1 cellular context compared by ENCODE assay signal in the genomic region with DNA sequence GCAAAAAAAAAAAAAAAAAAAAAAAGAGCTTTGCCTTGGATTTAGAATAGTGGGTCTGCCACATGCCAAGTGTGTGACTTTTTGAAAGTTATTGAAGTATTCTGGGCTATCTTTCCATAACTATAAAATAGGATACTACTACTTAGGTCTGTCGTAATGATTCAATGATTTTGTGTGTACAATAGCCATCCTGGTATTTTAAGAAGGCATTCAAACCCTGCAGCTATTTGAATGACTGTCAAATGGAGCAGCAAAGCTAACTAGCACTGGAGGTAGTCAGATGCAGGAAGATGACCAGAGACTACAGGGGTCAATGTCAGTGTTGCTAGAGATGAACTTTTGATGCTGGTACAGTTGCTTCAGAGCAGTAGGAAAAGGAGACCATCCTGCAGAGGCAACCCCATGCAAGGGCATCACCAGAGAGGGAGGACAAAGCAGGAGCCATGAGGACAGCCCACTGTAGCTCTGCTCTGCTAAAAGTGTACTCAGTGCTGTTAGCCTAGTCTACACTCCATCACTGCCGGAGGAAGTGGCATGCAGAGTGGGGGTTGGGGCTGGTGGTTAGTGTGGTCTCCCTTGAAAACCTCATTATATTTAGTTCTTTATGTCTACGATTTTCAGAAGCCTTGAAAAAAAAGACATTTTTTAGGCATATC.
TF ChIP-seq lines count a peak whose summit lies in the region.

No MANE protein-coding gene starts in this region.

TF ChIP-seq in IMR-90, 13 proteins besides CTCF, POLR2A, EP300 and RAD21 (continued from another document):
- TF ChIP-seq CHD1 (IDR thresholded peaks at IDR 0.05; ENCODE audit: low read depth, low read length) = no peak
- no peak for TF ChIP-seq SMC3 (IDR thresholded peaks at IDR 0.05; ENCODE audit: low read depth, low read length)
- TF ChIP-seq, protein P1, sequence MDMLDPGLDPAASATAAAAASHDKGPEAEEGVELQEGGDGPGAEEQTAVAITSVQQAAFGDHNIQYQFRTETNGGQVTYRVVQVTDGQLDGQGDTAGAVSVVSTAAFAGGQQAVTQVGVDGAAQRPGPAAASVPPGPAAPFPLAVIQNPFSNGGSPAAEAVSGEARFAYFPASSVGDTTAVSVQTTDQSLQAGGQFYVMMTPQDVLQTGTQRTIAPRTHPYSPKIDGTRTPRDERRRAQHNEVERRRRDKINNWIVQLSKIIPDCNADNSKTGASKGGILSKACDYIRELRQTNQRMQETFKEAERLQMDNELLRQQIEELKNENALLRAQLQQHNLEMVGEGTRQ (IDR thresholded peaks at IDR 0.05; ENCODE audit: low read depth, low read length) = no peak
- TF ChIP-seq CEBPB (IDR thresholded peaks at IDR 0.05; ENCODE audit: low read depth, low read length) = no peak
- TF ChIP-seq, protein P2, sequence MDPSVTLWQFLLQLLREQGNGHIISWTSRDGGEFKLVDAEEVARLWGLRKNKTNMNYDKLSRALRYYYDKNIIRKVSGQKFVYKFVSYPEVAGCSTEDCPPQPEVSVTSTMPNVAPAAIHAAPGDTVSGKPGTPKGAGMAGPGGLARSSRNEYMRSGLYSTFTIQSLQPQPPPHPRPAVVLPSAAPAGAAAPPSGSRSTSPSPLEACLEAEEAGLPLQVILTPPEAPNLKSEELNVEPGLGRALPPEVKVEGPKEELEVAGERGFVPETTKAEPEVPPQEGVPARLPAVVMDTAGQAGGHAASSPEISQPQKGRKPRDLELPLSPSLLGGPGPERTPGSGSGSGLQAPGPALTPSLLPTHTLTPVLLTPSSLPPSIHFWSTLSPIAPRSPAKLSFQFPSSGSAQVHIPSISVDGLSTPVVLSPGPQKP (IDR thresholded peaks at IDR 0.05; ENCODE audit: borderline replicate concordance, low read depth, low read length) = no peak
- no peak for TF ChIP-seq RFX5 (IDR thresholded peaks at IDR 0.05; ENCODE audit: low read depth, low read length)
